8 cellular contexts compared by ENCODE assay signal in the genomic region with DNA sequence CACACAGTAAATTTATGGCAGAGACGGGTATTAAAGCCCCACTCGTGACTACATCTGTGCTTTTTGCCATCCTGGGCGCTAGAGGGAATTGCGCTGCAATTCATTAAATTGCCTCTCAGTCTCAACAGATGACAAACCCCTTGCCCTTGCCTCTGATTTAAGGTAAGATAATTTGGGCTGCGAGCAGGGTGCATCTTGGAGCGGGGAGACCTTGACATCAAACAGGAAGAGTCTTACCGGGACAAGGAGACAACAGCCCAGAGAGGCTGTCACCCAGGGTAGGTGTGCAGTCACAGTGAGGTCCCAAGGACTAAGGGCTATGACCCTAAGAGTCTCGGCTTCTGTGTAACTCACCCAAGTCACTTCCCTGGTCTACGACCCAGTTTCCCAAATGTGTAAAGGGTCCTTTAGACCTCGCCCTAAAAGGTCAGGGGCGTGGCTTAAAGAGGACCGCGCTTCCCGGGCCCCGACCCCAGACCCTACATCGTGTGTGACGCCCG. TPM values are rescaled to one million over a fixed set of nuclear protein-coding genes. Genes with fewer than 3 reads are reported as not detected.
DNase-seq lines count a peak whose midpoint lies in the region; ATAC-seq and TF ChIP-seq lines count a peak whose summit lies in the region.

No MANE protein-coding gene starts in this region.

- peaks cover 6% of the 10 kb centered on the region for H3K36me3 ChIP-seq in cardiac muscle cell

- POLR2A ChIA-PET in activated CD4-positive, alpha-beta memory T cell treated with anti-CD3 and anti-CD28 coated beads for 36 hours (lab: Charles Lee) = interaction anchor here (0.9 to 2.5 kb wide), 5 partner anchors 11 to 42 kb away, joined by 3 to 19 read pairs (median 4); a partner anchor contains a TSS

- no peaks in the 10 kb centered on the region for H3K27me3 Mint-ChIP-seq in activated CD4-positive, alpha-beta memory T cell treated with anti-CD3 and anti-CD28 coated beads for 36 hours

- CTCF ChIA-PET in activated CD4-positive, alpha-beta memory T cell treated with anti-CD3 and anti-CD28 coated beads for 36 hours (lab: Charles Lee) = interaction anchor here (0.6 to 1.2 kb wide), 8 partner anchors 11 to 767 kb away, joined by 3 to 9 read pairs (median 4); no protein-coding TSS in a partner anchor

- in situ Hi-C loops in G401 (cut with HindIII; ENCODE audit: low sequenced_read_pairs) = no loop called here

- peak overlapping the region; percentile 92 for H3K27ac ChIP-seq in cardiac muscle cell

- peak; percentile 25 for DNase-seq in A172 (ENCODE audit: low spot score)
- DNase-seq in activated CD4-positive, alpha-beta memory T cell treated with anti-CD3 and anti-CD28 coated beads for 36 hours = no peak
- peak in 1 of 2 donors; percentile 36 for DNase-seq in cardiac muscle cell (ENCODE audit: low read depth in 1 of 2, low spot score in 1 of 2)
- no peak for DNase-seq in skeletal muscle cell (ENCODE audit: low read depth)
- DNase-seq in G401 (ENCODE audit: low spot score) = no peak
- no peak for DNase-seq in DMS79 treated with DMSO at 0.1 percent for 48 hours (lab: John Stamatoyannopoulos, UW)

- H3K4me3 ChIP-seq in cardiac muscle cell (peak overlapping the region; percentile 64), skeletal muscle cell (ENCODE audit: low read depth, low read length) (peak overlapping the region; percentile 81)

- H3K9me3 ChIP-seq in cardiac muscle cell (ENCODE audit: low read depth) = no peaks in the 10 kb centered on the region

- H3K9me3 Mint-ChIP-seq in activated CD4-positive, alpha-beta memory T cell treated with anti-CD3 and anti-CD28 coated beads for 36 hours = no peaks in the 10 kb centered on the region

- intact Hi-C loops in activated CD4-positive, alpha-beta memory T cell treated with anti-CD3 and anti-CD28 coated beads for 36 hours (cut with micrococcal nuclease) = no loop called here

- H3K27ac Mint-ChIP-seq in activated CD4-positive, alpha-beta memory T cell treated with anti-CD3 and anti-CD28 coated beads for 36 hours = peak overlapping the region; percentile 87

- ATAC-seq in GM18502 (IDR thresholded peaks at IDR 0.05; ENCODE audit: poor library complexity, unreplicated experiment) (peak; percentile 14), HG03521 (IDR thresholded peaks at IDR 0.05; ENCODE audit: unreplicated experiment) (peak; percentile 8)

- H3K36me3 Mint-ChIP-seq in activated CD4-positive, alpha-beta memory T cell treated with anti-CD3 and anti-CD28 coated beads for 36 hours = peaks cover 2% of the 10 kb centered on the region

- peaks cover 30% of the 10 kb centered on the region for H3K4me1 Mint-ChIP-seq in activated CD4-positive, alpha-beta memory T cell treated with anti-CD3 and anti-CD28 coated beads for 36 hours (ENCODE audit: low read depth)

- TF ChIP-seq CTCF in cardiac muscle cell (IDR thresholded peaks at IDR 0.05; ENCODE audit: low read depth, low read length) = no peak

- H3K4me3 Mint-ChIP-seq in activated CD4-positive, alpha-beta memory T cell treated with anti-CD3 and anti-CD28 coated beads for 36 hours = peak overlapping the region; percentile 83

- no peaks in the 10 kb centered on the region for H3K27me3 ChIP-seq in cardiac muscle cell

- peaks cover 12% of the 10 kb centered on the region for H3K4me1 ChIP-seq in cardiac muscle cell (ENCODE audit: low read depth)

RNA-seq across cellular contexts. Expression of a gene that starts 0.4 kb away (rescaled TPM):
- 23.4 and 24.0 TPM in 2 replicates for total RNA-seq in A172 (2014; rRNA removed; shearing (Covaris generic))
- 10 to 100 TPM; 29.8 to 31.1 TPM for total RNA-seq in activated CD4-positive, alpha-beta memory T cell treated with anti-CD3 and anti-CD28 coated beads for 36 hours
- total RNA-seq in cardiac muscle cell = 66.3 and 107 TPM in 2 replicates
- polyA plus RNA-seq in cardiac muscle cell = 76.2 and 84.9 TPM in 2 replicates
- total RNA-seq in G401 (2014; rRNA removed; shearing (Covaris generic)) = 43.7 and 47.5 TPM in 2 replicates

RNA-seq across cellular contexts. Expression of a gene that starts 42.0 kb away (rescaled TPM):
- 9.7 and 12.9 TPM in 2 replicates for total RNA-seq in A172 (2014; rRNA removed; shearing (Covaris generic))
- 10 to 100 TPM; 33.9 to 35.7 TPM for total RNA-seq in activated CD4-positive, alpha-beta memory T cell treated with anti-CD3 and anti-CD28 coated beads for 36 hours
- total RNA-seq in cardiac muscle cell = 8.1 and 17.7 TPM in 2 replicates
- polyA plus RNA-seq in cardiac muscle cell = 16.8 and 21.1 TPM in 2 replicates
- total RNA-seq in G401 (2014; rRNA removed; shearing (Covaris generic)) = 22.5 and 30.2 TPM in 2 replicates
